Comparison of ENCODE assay signal across 8 cellular contexts in the genomic region with DNA sequence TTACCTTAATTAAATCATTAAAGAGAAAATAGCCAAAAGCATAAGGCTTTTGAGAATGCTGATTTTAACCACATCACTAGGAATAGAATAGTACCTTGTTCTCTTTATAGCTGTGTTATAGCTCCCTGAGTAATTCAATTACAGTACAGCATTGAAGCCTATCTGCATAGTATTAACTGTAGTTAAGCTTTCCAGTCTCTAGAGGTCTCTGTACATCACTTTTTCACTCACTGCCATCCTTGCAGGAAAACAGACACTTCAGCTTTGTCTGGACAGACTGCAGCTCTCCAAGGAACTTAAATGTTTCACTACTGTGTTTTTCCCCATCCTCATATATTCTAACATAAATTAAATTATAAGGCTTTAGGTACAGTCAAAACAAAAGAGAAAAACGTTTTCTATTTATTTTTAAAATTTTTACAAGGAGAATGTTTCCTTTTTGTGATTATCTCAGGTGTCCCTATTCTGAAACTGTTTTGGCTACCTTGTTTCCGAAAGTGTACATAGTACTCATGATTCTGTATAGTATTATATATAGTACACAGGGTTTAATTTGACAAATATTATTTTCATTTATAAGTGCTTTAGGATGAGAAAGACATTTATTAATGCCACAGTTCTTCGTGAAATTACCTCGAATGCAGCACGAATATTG.
DNase-seq lines count a peak whose midpoint lies in the region; FAIRE-seq and TF ChIP-seq lines count a peak whose summit lies in the region.

No MANE protein-coding gene starts in this region.

- TF ChIP-seq CTCF in LNCaP clone FGC (IDR thresholded peaks at IDR 0.05; ENCODE audit: control insufficient read depth, extremely low read depth, insufficient read depth) (peak; percentile 80), esophagus squamous epithelium (IDR thresholded peaks at IDR 0.05) (peak in 5 of 6 experiments; percentile 23 to 53 (median 37))

- H3K4me1 ChIP-seq in HAP-1 = peaks cover 9% of the 10 kb centered on the region
- no peaks in the 10 kb centered on the region for H3K4me1 ChIP-seq in esophagus squamous epithelium
- peaks cover 4% of the 10 kb centered on the region for H3K4me1 ChIP-seq in neuron (ENCODE audit: insufficient read depth, low read length)

- H2AFZ ChIP-seq in neuron (ENCODE audit: low read depth, low read length) = peak overlapping the region; percentile 9

- H3K27ac ChIP-seq in esophagus squamous epithelium = no peak overlapping the region

- in situ Hi-C loops in HAP-1 (cut with MboI; ENCODE audit: low sequenced_read_pairs) = no loop called here

- H3K9me3 ChIP-seq in HAP-1 = no peaks in the 10 kb centered on the region
- no peaks in the 10 kb centered on the region for H3K9me3 ChIP-seq in esophagus squamous epithelium
- H3K9me3 ChIP-seq in neuron (ENCODE audit: low read length) = no peaks in the 10 kb centered on the region

- TF ChIP-seq POLR2A in esophagus squamous epithelium (IDR thresholded peaks at IDR 0.05) = no peak

- FAIRE-seq in GM19239 (lab: Jason Lieb, UNC) = no peak

- H3K27me3 ChIP-seq in HAP-1 (ENCODE audit: low read depth) (no peaks in the 10 kb centered on the region), esophagus squamous epithelium (no peaks in the 10 kb centered on the region), neuron (ENCODE audit: insufficient read depth, low read length) (no peaks in the 10 kb centered on the region)

- H3K4me3 ChIP-seq in HAP-1 = peak overlapping the region; percentile 1; the same call in 1 of the 2 replicates
- H3K4me3 ChIP-seq in LNCaP clone FGC (ENCODE audit: low read depth, low read length) = peak overlapping the region; percentile 41
- peak overlapping the region in 3 of 4 donors; percentile 28 to 56 (median 31) for H3K4me3 ChIP-seq in esophagus squamous epithelium
- no peak overlapping the region for H3K4me3 ChIP-seq in neuron (ENCODE audit: low read length)

- DNase-seq in GDM1 (lab: John Stamatoyannopoulos, UW) (peak; percentile 24), HAP-1 (ENCODE audit: low spot score in 2 of 2) (peak; percentile 36 to 80), LNCaP clone FGC (ENCODE audit: low read depth) (peak; percentile 37), RKO (ENCODE audit: low spot score) (peak; percentile 92), esophagus squamous epithelium (lab: John Stamatoyannopoulos, UW) (no peak), GM19239 (ENCODE audit: insufficient read length, low spot score) (no peak)
- DNase-seq in effector CD8-positive, alpha-beta T cell (lab: John Stamatoyannopoulos, UW) = no peak

- intact Hi-C loops in esophagus squamous epithelium (cut with DNase I) = no loop called here

- H3K36me3 ChIP-seq in HAP-1 (replicated peaks) = no peaks in the 10 kb centered on the region
- no peaks in the 10 kb centered on the region for H3K36me3 ChIP-seq in esophagus squamous epithelium
- no peaks in the 10 kb centered on the region for H3K36me3 ChIP-seq in neuron (ENCODE audit: insufficient read depth, low read length)

- 39 to 55% methylated on average over 5 of the region's 5 CpGs for WGBS in esophagus squamous epithelium, 2 donors

Comparison
In these comparisons a context has a peak if more than half of its experiments do, and no peak if none do; other contexts are left out.
1. DNase-seq: peak in GDM1 (single experiment), HAP-1 (2 of 2), LNCaP clone FGC (single experiment) and RKO (single experiment); none in esophagus squamous epithelium (single experiment), effector CD8-positive, alpha-beta T cell (single experiment) and GM19239 (single experiment).